Comparison of ENCODE assay signal across 16 cellular contexts in genomic region chr14:52546318-52546670, GRCh38.
"Had no signal": no experiment of that assay in that cellular context is flagged by ENCODE, and none has a peak within 500 bp of the region (broad histone marks: within the 10 kb centered on the region; RNA-seq: fewer than 3 reads in every experiment).

No MANE protein-coding gene starts in this region.

- H3K4me3 ChIP-seq: body of pancreas, lung, tibial nerve, vagina had no signal

- H3K9me3 ChIP-seq: body of pancreas, tibial nerve, vagina had no signal

- H3K36me3 ChIP-seq: vagina had no signal

- ATAC-seq: activated CD8-positive, alpha-beta T cell treated with anti-CD3 and anti-CD28 coated beads, Interleukin-2, amount 10 ng/mL, durations not matched to agents 7 days and 5 days; body of pancreas; effector memory CD8-positive, alpha-beta T cell; left colon; natural killer cell treated with Interleukin-12 subunit alpha and Interleukin-12 subunit beta and Interleukin-15 and Interleukin-18, amount 100 ng/mL, for 72 hours had no signal

- DNase-seq: activated CD4-positive, alpha-beta T cell treated with anti-CD3 and anti-CD28 coated beads, Interleukin-2, amount 10 ng/mL, durations not matched to agents 7 days and 5 days; activated CD8-positive, alpha-beta T cell treated with anti-CD3 and anti-CD28 coated beads, Interleukin-2, amount 10 ng/mL, durations not matched to agents 7 days and 5 days; activated naive CD4-positive, alpha-beta T cell treated with anti-CD3 and anti-CD28 coated beads for 36 hours; activated T-cell treated with anti-CD3 and anti-CD28 coated beads, Interleukin-2, amount 50 U/mL, for 24 hours; body of pancreas; effector memory CD8-positive, alpha-beta T cell; hippocampal formation; islet precursor cell; left colon; retina; stimulated activated CD8-positive, alpha-beta memory T cell treated with anti-CD3 and anti-CD28 coated beads, Interleukin-4, amount 100 ng/mL, for 48 hours; stimulated activated naive CD4-positive, alpha-beta T cell treated with Interleukin-2 at 50 U/mL for 16 hours had no signal

- H3K27ac ChIP-seq: body of pancreas, tibial nerve had no signal

- H3K27me3 ChIP-seq: body of pancreas, tibial nerve, vagina had no signal
